ENCODE assay signal across 25 cellular contexts in the genomic region with DNA sequence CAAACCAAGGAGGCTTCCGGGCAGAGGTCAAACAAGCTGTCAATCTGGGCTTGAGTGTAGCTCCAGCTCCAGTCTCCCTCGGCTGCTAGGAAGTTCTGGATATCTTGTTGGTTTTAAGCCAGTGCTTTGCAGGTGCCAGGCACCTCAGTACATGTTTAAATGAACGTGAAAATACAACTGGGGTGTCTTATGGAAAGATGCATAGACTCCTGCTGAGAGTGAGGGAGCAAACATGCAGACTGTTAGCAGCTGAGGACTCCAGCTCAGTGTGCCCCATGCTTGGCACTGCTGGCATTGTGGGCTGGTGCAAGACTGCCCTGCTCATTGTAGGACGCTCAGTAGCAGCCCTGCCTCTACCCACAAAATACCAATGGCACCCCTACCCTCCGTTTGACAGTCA.
"Had no signal": no experiment of that assay in that cellular context is flagged by ENCODE, and none has a peak within 500 bp of the region (broad histone marks: within the 10 kb centered on the region; RNA-seq: fewer than 3 reads in every experiment).

No MANE protein-coding gene starts in this region.

- H3K4me3 ChIP-seq: dorsolateral prefrontal cortex, gastrocnemius medialis, lower lobe of right lung, ovary, smooth muscle cell, suprapubic skin, thyroid gland had no signal

- H3K27ac ChIP-seq: dorsolateral prefrontal cortex, gastrocnemius medialis, lower lobe of right lung, ovary, suprapubic skin had no signal

- DNase-seq: dorsolateral prefrontal cortex; effector CD4-positive, alpha-beta T cell; foreskin fibroblast; gastrocnemius medialis; kidney glomerular epithelial cell; left colon; left ventricle myocardium superior; lower lobe of right lung; naive thymus-derived CD8-positive, alpha-beta T cell; nephron progenitor cell; occipital lobe; ovary; retina; stimulated activated CD4-positive, alpha-beta T cell treated with anti-CD3 and anti-CD28 coated beads, Interleukin-12 subunit alpha, Interleukin-12 subunit beta, amount 100 ng/mL, for 4 hours; stimulated activated CD4-positive, alpha-beta T cell treated with anti-CD3 and anti-CD28 coated beads, Interleukin-1b, Interleukin-23, amount 100 ng/mL, for 48 hours; stimulated activated CD4-positive, alpha-beta T cell treated with anti-CD3 and anti-CD28 coated beads, Interleukin-4, amount 100 ng/mL, for 1 hour; stimulated activated CD8-positive, alpha-beta memory T cell treated with anti-CD3 and anti-CD28 coated beads, Interleukin-4, amount 100 ng/mL, for 48 hours; stimulated activated naive CD4-positive, alpha-beta T cell; stimulated activated naive CD8-positive, alpha-beta T cell treated with anti-CD3 and anti-CD28 coated beads, Interleukin-15, amount 100 ng/mL, for 72 hours; trophoblast cell had no signal

- FAIRE-seq: islet of Langerhans had no signal

- H3K36me3 ChIP-seq: ovary had no signal

- H3K4me1 ChIP-seq: gastrocnemius medialis, lower lobe of right lung, suprapubic skin had no signal

- H3K9me3 ChIP-seq: gastrocnemius medialis, lower lobe of right lung, ovary, suprapubic skin, thyroid gland had no signal

- ATAC-seq: gastrocnemius medialis; left colon; left ventricle myocardium superior; lower lobe of right lung; naive thymus-derived CD8-positive, alpha-beta T cell; sciatic nerve; stimulated activated naive CD8-positive, alpha-beta T cell treated with anti-CD3 and anti-CD28 coated beads, Interleukin-15, amount 100 ng/mL, for 72 hours had no signal

- H3K27me3 ChIP-seq: dorsolateral prefrontal cortex, gastrocnemius medialis, ovary, suprapubic skin, thyroid gland had no signal
